29 cellular contexts compared by ENCODE assay signal in the genomic region with DNA sequence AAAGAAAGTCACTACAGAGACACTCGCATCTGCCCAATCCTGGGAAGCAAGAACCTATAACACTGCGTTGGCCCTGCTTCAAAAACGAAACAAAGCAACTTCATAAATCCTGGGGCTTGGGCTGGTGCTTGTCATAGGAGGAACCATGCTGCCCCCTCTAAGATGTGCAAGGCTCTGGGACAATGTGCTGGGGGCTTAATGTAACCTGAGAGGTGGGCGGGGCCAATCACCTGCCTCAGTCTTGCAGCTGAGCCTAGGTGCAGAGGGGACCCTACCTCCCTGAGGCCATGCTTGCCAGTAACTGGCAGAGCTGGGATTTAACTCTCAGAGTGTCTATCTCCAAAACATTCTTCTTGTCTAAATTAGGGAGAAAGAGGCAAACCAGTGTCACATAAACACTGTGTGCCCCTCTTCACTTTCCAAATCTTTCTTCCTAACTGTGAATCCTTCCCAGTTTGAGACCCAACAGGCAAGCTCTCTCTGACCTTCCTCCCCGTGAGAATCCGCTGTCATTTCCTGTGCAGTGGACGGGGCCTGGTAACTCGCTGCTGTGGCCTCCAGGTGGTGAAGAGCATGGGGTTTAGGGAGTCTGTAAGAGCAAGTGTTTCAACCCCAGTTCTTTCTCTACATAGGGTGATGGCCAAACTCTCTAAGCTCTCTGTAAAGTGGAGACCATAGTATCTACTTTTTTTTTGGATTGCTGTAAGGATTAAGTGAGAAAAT.
DNase-seq lines count a peak whose midpoint lies in the region; ATAC-seq and TF ChIP-seq lines count a peak whose summit lies in the region.
"Had no signal": no experiment of that assay in that cellular context is flagged by ENCODE, and none has a peak within 500 bp of the region (broad histone marks: within the 10 kb centered on the region; RNA-seq: fewer than 3 reads in every experiment).

No MANE protein-coding gene starts in this region.

- no peak for TF ChIP-seq CTCF in heart right ventricle (IDR thresholded peaks at IDR 0.05)
- TF ChIP-seq CTCF in suprapubic skin (IDR thresholded peaks at IDR 0.05): no peak
- TF ChIP-seq CTCF in gastrocnemius medialis (IDR thresholded peaks at IDR 0.05 in 4 of 5, conservative IDR thresholded peaks at IDR 0.05 in 1 of 5): no peak

- H3K9me3 ChIP-seq in heart right ventricle: no peaks in the 10 kb centered on the region
- H3K9me3 ChIP-seq in suprapubic skin: no peaks in the 10 kb centered on the region
- no peaks in the 10 kb centered on the region for H3K9me3 ChIP-seq in gastrocnemius medialis
- H3K9me3 ChIP-seq: A549, neutrophil, prostate gland, thyroid gland, vagina had no signal

- no peak for ATAC-seq in heart right ventricle
- ATAC-seq in gastrocnemius medialis: no peak
- no peak for ATAC-seq in GM21367 (IDR thresholded peaks at IDR 0.05; ENCODE audit: unreplicated experiment)
- ATAC-seq: A549; left lobe of liver; Panc1; sciatic nerve; stimulated activated naive CD8-positive, alpha-beta T cell treated with anti-CD3 and anti-CD28 coated beads, Interleukin-15, amount 100 ng/mL, for 72 hours had no signal

- DNase-seq in cardiac septum (ENCODE audit: low spot score) (peak; percentile 62), heart right ventricle (no peak), RPMI7951 (ENCODE audit: low read depth) (peak; percentile 24), left kidney (ENCODE audit: low read depth, low spot score) (peak; percentile 31), suprapubic skin (ENCODE audit: low spot score in 2 of 2) (peak; percentile 44 to 67), gastrocnemius medialis (no peak), occipital lobe (lab: John Stamatoyannopoulos, UW) (no peak)
- DNase-seq: activated CD4-positive, alpha-beta memory T cell treated with anti-CD3 and anti-CD28 coated beads, Interleukin-2, amount 10 ng/mL, durations not matched to agents 7 days and 5 days; activated gamma-delta T cell; activated naive CD8-positive, alpha-beta T cell treated with anti-CD3 and anti-CD28 coated beads for 36 hours; CD4-positive, alpha-beta T cell; effector CD4-positive, alpha-beta T cell; HCEC 1CT; hypothalamus; NCI-H1694 treated with DMSO at 0.1 percent for 48 hours; NCI-H2171 treated with DMSO at 0.1 percent for 48 hours; NCI-H524; SIG-M5; stimulated activated CD8-positive, alpha-beta memory T cell treated with anti-CD3 and anti-CD28 coated beads, Interleukin-4, amount 100 ng/mL, for 48 hours; stimulated activated naive CD8-positive, alpha-beta T cell treated with anti-CD3 and anti-CD28 coated beads, Interleukin-15, amount 100 ng/mL, for 72 hours; thyroid gland had no signal

- H3K27me3 ChIP-seq in heart right ventricle (no peaks in the 10 kb centered on the region), suprapubic skin (peaks cover 5% of the 10 kb centered on the region), gastrocnemius medialis (no peaks in the 10 kb centered on the region)
- H3K27me3 ChIP-seq: thyroid gland, vagina had no signal

- no peak for TF ChIP-seq POLR2A in suprapubic skin (IDR thresholded peaks at IDR 0.05)
- TF ChIP-seq POLR2A in gastrocnemius medialis (IDR thresholded peaks at IDR 0.05): no peak

- no peak for TF ChIP-seq EP300 in suprapubic skin (IDR thresholded peaks at IDR 0.05)

- 79 to 83% methylated on average over 8 of the region's 8 CpGs for WGBS in heart right ventricle, 2 donors
- 79% methylated on average over 8 of the region's 8 CpGs for WGBS in suprapubic skin

- intact Hi-C loops in cardiac septum (cut with DNase I) (loop anchor here (5.0 kb wide), 1 partner anchor 112 kb away; no protein-coding TSS in a partner anchor), heart right ventricle (cut with DNase I) (loop anchor here in 3 of 10 donors (5.0 to 10.0 kb wide), 3 partner anchors 112 to 170 kb away; a partner anchor contains a TSS), gastrocnemius medialis (cut with DNase I; ENCODE audit: low total_unique reads) (no loop called here)

- H3K4me1 ChIP-seq in heart right ventricle (peaks cover 16 to 57% (median 26%) of the 10 kb centered on the region in 9 donors), suprapubic skin (peaks cover 20% of the 10 kb centered on the region), gastrocnemius medialis (peaks cover 0 to 5% of the 10 kb centered on the region in 2 donors)

- H3K36me3 ChIP-seq in heart right ventricle: no peaks in the 10 kb centered on the region
- no peaks in the 10 kb centered on the region for H3K36me3 ChIP-seq in suprapubic skin
- no peaks in the 10 kb centered on the region for H3K36me3 ChIP-seq in gastrocnemius medialis
- H3K36me3 ChIP-seq: neutrophil, prostate gland, thyroid gland, vagina had no signal

- H3K4me3 ChIP-seq in heart right ventricle (no peak overlapping the region), suprapubic skin (no peak overlapping the region), gastrocnemius medialis (no peak overlapping the region)
- H3K4me3 ChIP-seq: A549, prostate gland, thyroid gland, vagina had no signal

- H3K27ac ChIP-seq in heart right ventricle (no peak overlapping the region), suprapubic skin (no peak overlapping the region), gastrocnemius medialis (no peak overlapping the region)
- H3K27ac ChIP-seq: A549, neutrophil, prostate gland, thyroid gland, vagina had no signal

- in situ Hi-C loops in gastrocnemius medialis (cut with MboI; ENCODE audit: low sequenced_read_pairs in 4 of 4): no loop called here

Comparison
In these comparisons a context has a peak if more than half of its experiments do, and no peak if none do; other contexts are left out.
1. DNase-seq: peak in cardiac septum (single experiment), RPMI7951 (single experiment), left kidney (single experiment) and suprapubic skin (2 of 2); none in heart right ventricle (0 of 2), gastrocnemius medialis (0 of 2) and occipital lobe (single experiment).